In genomic region chr14:89908712-89909450, GRCh38 we compare ENCODE assay signal across 18 cellular contexts.
"Had no signal": no experiment of that assay in that cellular context is flagged by ENCODE, and none has a peak within 500 bp of the region (broad histone marks: within the 10 kb centered on the region; RNA-seq: fewer than 3 reads in every experiment).

No MANE protein-coding gene starts in this region.

- H3K27ac ChIP-seq: body of pancreas, colonic mucosa, left ventricle myocardium inferior, neutrophil, skin epidermis had no signal

- H3K27me3 ChIP-seq: body of pancreas, colonic mucosa had no signal

- H3K4me1 ChIP-seq: left ventricle myocardium inferior had no signal

- H3K27me3 Mint-ChIP-seq: memory B cell had no signal

- H3K4me1 Mint-ChIP-seq: natural killer cell had no signal

- H3K27ac Mint-ChIP-seq: activated naive CD8-positive, alpha-beta T cell treated with anti-CD3 and anti-CD28 coated beads for 36 hours; activated T-helper 1 cell treated with anti-CD3 and anti-CD28 coated beads, Interleukin-12 subunit alpha, Interleukin-12 subunit beta, Interleukin-2, Interleukin-4 antibody, amounts not matched to agents 30 ng/mL and 10 ng/mL and 1 ng/mL, durations not matched to agents 14 hours and 24 hours and 36 hours; memory B cell; natural killer cell; T-helper 2 cell treated with Interferon-gamma antibody and Interleukin-4, amounts not matched to agents 5 μg/mL and 100 μg/mL, for 36 hours had no signal

- H3K36me3 Mint-ChIP-seq: activated naive CD8-positive, alpha-beta T cell treated with anti-CD3 and anti-CD28 coated beads for 36 hours; natural killer cell had no signal

- DNase-seq: activated naive CD8-positive, alpha-beta T cell treated with anti-CD3 and anti-CD28 coated beads for 36 hours; amygdala; body of pancreas; central memory CD4-positive, alpha-beta T cell; colonic mucosa; foreskin fibroblast; hippocampal formation; kidney; left ventricle myocardium inferior; natural killer cell; stimulated activated CD4-positive, alpha-beta T cell treated with anti-CD3 and anti-CD28 coated beads, Interleukin-4, amount 100 ng/mL, for 24 hours; stimulated activated naive CD4-positive, alpha-beta T cell treated with Interleukin-2 at 50 U/mL for 16 hours had no signal

- ATAC-seq: activated CD4-positive, CD25-positive, alpha-beta regulatory T cell treated with anti-CD3 and anti-CD28 coated beads, Interleukin-2, amount 50 U/mL, for 24 hours; body of pancreas; natural killer cell had no signal

- H3K36me3 ChIP-seq: colonic mucosa, left ventricle myocardium inferior, neutrophil had no signal

- H3K4me3 Mint-ChIP-seq: activated naive CD8-positive, alpha-beta T cell treated with anti-CD3 and anti-CD28 coated beads for 36 hours; activated T-helper 1 cell treated with anti-CD3 and anti-CD28 coated beads, Interleukin-12 subunit alpha, Interleukin-12 subunit beta, Interleukin-2, Interleukin-4 antibody, amounts not matched to agents 30 ng/mL and 10 ng/mL and 1 ng/mL, durations not matched to agents 14 hours and 24 hours and 36 hours; memory B cell; natural killer cell; T-helper 2 cell treated with Interferon-gamma antibody and Interleukin-4, amounts not matched to agents 5 μg/mL and 100 μg/mL, for 36 hours had no signal

- H3K9me3 Mint-ChIP-seq: activated naive CD8-positive, alpha-beta T cell treated with anti-CD3 and anti-CD28 coated beads for 36 hours; activated T-helper 1 cell treated with anti-CD3 and anti-CD28 coated beads, Interleukin-12 subunit alpha, Interleukin-12 subunit beta, Interleukin-2, Interleukin-4 antibody, amounts not matched to agents 30 ng/mL and 10 ng/mL and 1 ng/mL, durations not matched to agents 14 hours and 24 hours and 36 hours; memory B cell; natural killer cell; T-helper 2 cell treated with Interferon-gamma antibody and Interleukin-4, amounts not matched to agents 5 μg/mL and 100 μg/mL, for 36 hours had no signal

- H3K4me3 ChIP-seq: body of pancreas, colonic mucosa, left ventricle myocardium inferior, skin epidermis had no signal

- H3K9me3 ChIP-seq: body of pancreas, colonic mucosa, left ventricle myocardium inferior, neutrophil had no signal
